In genomic region chrX:1165535-1166196, GRCh38 we compare ENCODE assay signal across 10 cellular contexts. TPM values are rescaled to one million over a fixed set of nuclear protein-coding genes. Genes with fewer than 3 reads are reported as not detected.
DNase-seq lines count a peak whose midpoint lies in the region; ATAC-seq and TF ChIP-seq lines count a peak whose summit lies in the region.
"Had no signal": no experiment of that assay in that cellular context is flagged by ENCODE, and none has a peak within 500 bp of the region (broad histone marks: within the 10 kb centered on the region; RNA-seq: fewer than 3 reads in every experiment).

No MANE protein-coding gene starts in this region.

- no peak overlapping the region for H3K9ac ChIP-seq in mesendoderm (ENCODE audit: low read length)

- H3K4ac ChIP-seq in mesendoderm (ENCODE audit: low read depth, low read length) = no peak overlapping the region

- DNase-seq in CD4-positive, alpha-beta T cell = peak in 1 of 10 experiments; percentile 8
- no peak for DNase-seq in activated T-helper 2 cell treated with anti-CD3 and anti-CD28 coated beads, Interferon-gamma antibody, Interleukin-2, Interleukin-4, amounts not matched to agents 10 μg/mL and 5 μg/mL and 100 μg/mL, durations not matched to agents 14 hours and 24 hours and 36 hours (ENCODE audit: low spot score)
- DNase-seq in mesendoderm (peak; percentile 27), NCI-H345 (lab: John Stamatoyannopoulos, UW) (no peak), HT-29 (ENCODE audit: low spot score) (no peak), caudate nucleus (lab: John Stamatoyannopoulos, UW) (no peak), NCI-H187 treated with DMSO at 0.1 percent for 48 hours (lab: John Stamatoyannopoulos, UW) (no peak)
- DNase-seq: activated gamma-delta T cell had no signal

- H3K27ac ChIP-seq in CD4-positive, alpha-beta T cell (ENCODE audit: low read depth, low read length) = no peak overlapping the region
- H3K27ac ChIP-seq in mesendoderm (ENCODE audit: low read depth, low read length) (no peak overlapping the region), caudate nucleus (ENCODE audit: low read depth, low read length) (no peak overlapping the region)

- no peak overlapping the region for H3K18ac ChIP-seq in mesendoderm (ENCODE audit: low read length)

- peaks cover 23% of the 10 kb centered on the region for H3K27me3 Mint-ChIP-seq in CD4-positive, alpha-beta T cell
- H3K27me3 Mint-ChIP-seq in activated T-helper 2 cell treated with anti-CD3 and anti-CD28 coated beads, Interferon-gamma antibody, Interleukin-2, Interleukin-4, amounts not matched to agents 10 μg/mL and 5 μg/mL and 100 μg/mL, durations not matched to agents 14 hours and 24 hours and 36 hours (ENCODE audit: low read depth) = peaks cover 12% of the 10 kb centered on the region

- intact Hi-C loops in CD4-positive, alpha-beta T cell (cut with DNase I, micrococcal nuclease) = no loop called here
- intact Hi-C loops in activated T-helper 2 cell treated with anti-CD3 and anti-CD28 coated beads, Interferon-gamma antibody, Interleukin-2, Interleukin-4, amounts not matched to agents 10 μg/mL and 5 μg/mL and 100 μg/mL, durations not matched to agents 14 hours and 24 hours and 36 hours (cut with micrococcal nuclease) = loop anchor here (5.0 to 10.0 kb wide), 3 partner anchors 42 to 91 kb away; no protein-coding TSS in a partner anchor

- no peaks in the 10 kb centered on the region for H3K9me3 Mint-ChIP-seq in CD4-positive, alpha-beta T cell
- H3K9me3 Mint-ChIP-seq in activated T-helper 2 cell treated with anti-CD3 and anti-CD28 coated beads, Interferon-gamma antibody, Interleukin-2, Interleukin-4, amounts not matched to agents 10 μg/mL and 5 μg/mL and 100 μg/mL, durations not matched to agents 14 hours and 24 hours and 36 hours = peaks cover 2% of the 10 kb centered on the region

- no peaks in the 10 kb centered on the region for H3K79me1 ChIP-seq in mesendoderm (ENCODE audit: low read length)

- no CpG with 5 or more reads among the region's 12 CpGs for WGBS in mesendoderm (ENCODE audit: extremely low coverage, insufficient coverage, low lambda C conversion rate)

- H4K8ac ChIP-seq in mesendoderm (ENCODE audit: low read depth, low read length) = no peak overlapping the region

- no peaks in the 10 kb centered on the region for H3K4me1 ChIP-seq in mesendoderm (ENCODE audit: control insufficient read depth, low read depth, low read length)

- H2BK120ac ChIP-seq in mesendoderm (ENCODE audit: low read depth, low read length) = no peak overlapping the region

- H3K23ac ChIP-seq in mesendoderm (ENCODE audit: low read length) = no peak overlapping the region

- no peaks in the 10 kb centered on the region for H3K79me2 ChIP-seq in mesendoderm (ENCODE audit: control insufficient read depth, insufficient read depth, low read length)

- no peaks in the 10 kb centered on the region for H3K27me3 ChIP-seq in CD4-positive, alpha-beta T cell (ENCODE audit: control insufficient read depth, insufficient read depth, low read length)
- H3K27me3 ChIP-seq in mesendoderm (ENCODE audit: insufficient read depth, low read length, poor library complexity) = no peaks in the 10 kb centered on the region

- H3K36me3 ChIP-seq in mesendoderm (ENCODE audit: control insufficient read depth, insufficient read depth, low read length) = no peaks in the 10 kb centered on the region

- H2BK15ac ChIP-seq in mesendoderm (replicated peaks; ENCODE audit: low read depth) = no peak overlapping the region

- peak; percentile 29 for ATAC-seq in CD4-positive, alpha-beta T cell (ENCODE audit: poor library complexity)
- peak; percentile 64 for ATAC-seq in GM18858 (IDR thresholded peaks at IDR 0.05; ENCODE audit: unreplicated experiment)

- no peaks in the 10 kb centered on the region for H3K9me3 ChIP-seq in CD4-positive, alpha-beta T cell (ENCODE audit: control insufficient read depth, low read length)

- H2AK5ac ChIP-seq in mesendoderm (ENCODE audit: low read length) = no peak overlapping the region

- H3K56ac ChIP-seq in mesendoderm (ENCODE audit: low read length) = no peak overlapping the region

- no peak overlapping the region for H4K5ac ChIP-seq in mesendoderm (ENCODE audit: low read length)

- no peak overlapping the region for H3K4me2 ChIP-seq in mesendoderm (ENCODE audit: low read length)

- no peak overlapping the region for H3K4me3 ChIP-seq in mesendoderm (ENCODE audit: low read length)

- TF ChIP-seq CTCF in CD4-positive, alpha-beta T cell (IDR thresholded peaks at IDR 0.05) = no peak

- no peak overlapping the region for H2BK5ac ChIP-seq in mesendoderm (ENCODE audit: low read length)

- H3K4me1 Mint-ChIP-seq in CD4-positive, alpha-beta T cell (ENCODE audit: low read depth) = peaks cover 29% of the 10 kb centered on the region
- peaks cover 12% of the 10 kb centered on the region for H3K4me1 Mint-ChIP-seq in activated T-helper 2 cell treated with anti-CD3 and anti-CD28 coated beads, Interferon-gamma antibody, Interleukin-2, Interleukin-4, amounts not matched to agents 10 μg/mL and 5 μg/mL and 100 μg/mL, durations not matched to agents 14 hours and 24 hours and 36 hours (ENCODE audit: low read depth)

- H3K36me3 Mint-ChIP-seq in CD4-positive, alpha-beta T cell (ENCODE audit: low read depth) = no peaks in the 10 kb centered on the region
- H3K36me3 Mint-ChIP-seq in activated T-helper 2 cell treated with anti-CD3 and anti-CD28 coated beads, Interferon-gamma antibody, Interleukin-2, Interleukin-4, amounts not matched to agents 10 μg/mL and 5 μg/mL and 100 μg/mL, durations not matched to agents 14 hours and 24 hours and 36 hours (ENCODE audit: low read depth) = no peaks in the 10 kb centered on the region

- peak overlapping the region; percentile 38 for H3K4me3 Mint-ChIP-seq in CD4-positive, alpha-beta T cell
- H3K4me3 Mint-ChIP-seq in activated T-helper 2 cell treated with anti-CD3 and anti-CD28 coated beads, Interferon-gamma antibody, Interleukin-2, Interleukin-4, amounts not matched to agents 10 μg/mL and 5 μg/mL and 100 μg/mL, durations not matched to agents 14 hours and 24 hours and 36 hours (ENCODE audit: low read depth) = peak overlapping the region; percentile 8
- H3K4me3 Mint-ChIP-seq: memory B cell had no signal

- peak overlapping the region; percentile 51 for H3K27ac Mint-ChIP-seq in CD4-positive, alpha-beta T cell
- H3K27ac Mint-ChIP-seq in activated T-helper 2 cell treated with anti-CD3 and anti-CD28 coated beads, Interferon-gamma antibody, Interleukin-2, Interleukin-4, amounts not matched to agents 10 μg/mL and 5 μg/mL and 100 μg/mL, durations not matched to agents 14 hours and 24 hours and 36 hours = no peak overlapping the region
- H3K27ac Mint-ChIP-seq: memory B cell had no signal

- POLR2A ChIA-PET in CD4-positive, alpha-beta T cell (lab: Charles Lee) = no interaction called here

- CTCF ChIA-PET in CD4-positive, alpha-beta T cell (lab: Charles Lee) = no interaction called here

RNA-seq across cellular contexts. Expression of gene CRLF2, which starts 46.8 kb away (rescaled TPM):
- under 1 TPM; 0.16 to 0.42 TPM for total RNA-seq in CD4-positive, alpha-beta T cell
- 5.6 and 6.0 TPM in 2 replicates for total RNA-seq in activated T-helper 2 cell treated with anti-CD3 and anti-CD28 coated beads, Interferon-gamma antibody, Interleukin-2, Interleukin-4, amounts not matched to agents 10 μg/mL and 5 μg/mL and 100 μg/mL, durations not matched to agents 14 hours and 24 hours and 36 hours
- polyA plus RNA-seq in mesendoderm (2013, experiment 1 of 2) = 0.04 TPM
- polyA plus RNA-seq in mesendoderm (2013, experiment 2 of 2) = 0.06 TPM
- not detected in 2 replicates for total RNA-seq in HT-29 (2014; rRNA removed; shearing (Covaris generic))
